ENCODE assay signal across 11 cellular contexts in genomic region chr2:61328707-61329251, GRCh38.
DNase-seq lines count a peak whose midpoint lies in the region; ATAC-seq, FAIRE-seq and TF ChIP-seq lines count a peak whose summit lies in the region.
"Had no signal": no experiment of that assay in that cellular context is flagged by ENCODE, and none has a peak within 500 bp of the region (broad histone marks: within the 10 kb centered on the region; RNA-seq: fewer than 3 reads in every experiment).

No MANE protein-coding gene starts in this region.

- peak overlapping the region; percentile 30 for H3K27ac Mint-ChIP-seq in stimulated activated memory B cell treated with anti-CD40 and anti-IgM and Interleukin-4, amounts not matched to agents 10 μg/mL and 1 μg/mL and 100 μg/mL, for 72 hours

- no peak for TF ChIP-seq CTCF in bronchial epithelial cell (IDR thresholded peaks at IDR 0.05; ENCODE audit: insufficient read depth, low read length, severe bottlenecking)

- H3K4me3 ChIP-seq in bronchial epithelial cell (ENCODE audit: low read depth, low read length): no peak overlapping the region
- H3K4me3 ChIP-seq: SJCRH30 had no signal

- DNase-seq in NOMO-1 treated with DMSO at 0.1 percent for 48 hours (lab: John Stamatoyannopoulos, UW; ENCODE audit: unreplicated experiment) (peak; percentile 11), NOMO-1 (lab: John Stamatoyannopoulos, UW; ENCODE audit: unreplicated experiment in 2 of 2) (no peak), M059J (ENCODE audit: low read depth) (peak; percentile 84), bronchial epithelial cell (ENCODE audit: low read depth) (peak; percentile 55), islet precursor cell (no peak), NCI-H69 (lab: John Stamatoyannopoulos, UW) (no peak)
- DNase-seq in activated CD8-positive, alpha-beta memory T cell treated with anti-CD3 and anti-CD28 coated beads, Interleukin-2, amount 50 U/mL, for 4 hours: no peak
- DNase-seq: activated effector memory CD4-positive, alpha-beta T cell treated with anti-CD3 and anti-CD28 coated beads, Interleukin-2, amount 50 U/mL, for 16 hours; SJCRH30; stimulated activated CD4-positive, alpha-beta T cell treated with anti-CD3 and anti-CD28 coated beads, Interleukin-4, amount 100 ng/mL, for 4 hours had no signal

- no peaks in the 10 kb centered on the region for H3K9me3 Mint-ChIP-seq in stimulated activated memory B cell treated with anti-CD40 and anti-IgM and Interleukin-4, amounts not matched to agents 10 μg/mL and 1 μg/mL and 100 μg/mL, for 72 hours

- no peaks in the 10 kb centered on the region for H3K27me3 Mint-ChIP-seq in stimulated activated memory B cell treated with anti-CD40 and anti-IgM and Interleukin-4, amounts not matched to agents 10 μg/mL and 1 μg/mL and 100 μg/mL, for 72 hours

- H3K36me3 ChIP-seq in bronchial epithelial cell (ENCODE audit: control insufficient read depth, insufficient read depth, low read length): peaks cover 2% of the 10 kb centered on the region

- no peak for FAIRE-seq in bronchial epithelial cell (lab: Jason Lieb, UNC)

- no peaks in the 10 kb centered on the region for H3K27me3 ChIP-seq in bronchial epithelial cell (ENCODE audit: control insufficient read depth, insufficient read depth, low read length)
- H3K27me3 ChIP-seq: SJCRH30 had no signal

- no peaks in the 10 kb centered on the region for H3K4me1 Mint-ChIP-seq in stimulated activated memory B cell treated with anti-CD40 and anti-IgM and Interleukin-4, amounts not matched to agents 10 μg/mL and 1 μg/mL and 100 μg/mL, for 72 hours

- ATAC-seq in stimulated activated memory B cell treated with anti-CD40 and anti-IgM and Interleukin-4, amounts not matched to agents 10 μg/mL and 1 μg/mL and 100 μg/mL, for 72 hours: no peak

- peaks cover 47% of the 10 kb centered on the region for H3K36me3 Mint-ChIP-seq in stimulated activated memory B cell treated with anti-CD40 and anti-IgM and Interleukin-4, amounts not matched to agents 10 μg/mL and 1 μg/mL and 100 μg/mL, for 72 hours

- H3K4me3 Mint-ChIP-seq in stimulated activated memory B cell treated with anti-CD40 and anti-IgM and Interleukin-4, amounts not matched to agents 10 μg/mL and 1 μg/mL and 100 μg/mL, for 72 hours: no peak overlapping the region

Comparison
In these comparisons a context has a peak if more than half of its experiments do, and no peak if none do; other contexts are left out.
1. DNase-seq: peak in NOMO-1 treated with DMSO at 0.1 percent for 48 hours (single experiment), M059J (single experiment) and bronchial epithelial cell (single experiment); none in NOMO-1 (0 of 2), islet precursor cell (single experiment), activated CD8-positive, alpha-beta memory T cell treated with anti-CD3 and anti-CD28 coated beads, Interleukin-2, amount 50 U/mL, for 4 hours (single experiment) and NCI-H69 (single experiment).